Comparison of ENCODE assay signal across 8 cellular contexts in the genomic region with DNA sequence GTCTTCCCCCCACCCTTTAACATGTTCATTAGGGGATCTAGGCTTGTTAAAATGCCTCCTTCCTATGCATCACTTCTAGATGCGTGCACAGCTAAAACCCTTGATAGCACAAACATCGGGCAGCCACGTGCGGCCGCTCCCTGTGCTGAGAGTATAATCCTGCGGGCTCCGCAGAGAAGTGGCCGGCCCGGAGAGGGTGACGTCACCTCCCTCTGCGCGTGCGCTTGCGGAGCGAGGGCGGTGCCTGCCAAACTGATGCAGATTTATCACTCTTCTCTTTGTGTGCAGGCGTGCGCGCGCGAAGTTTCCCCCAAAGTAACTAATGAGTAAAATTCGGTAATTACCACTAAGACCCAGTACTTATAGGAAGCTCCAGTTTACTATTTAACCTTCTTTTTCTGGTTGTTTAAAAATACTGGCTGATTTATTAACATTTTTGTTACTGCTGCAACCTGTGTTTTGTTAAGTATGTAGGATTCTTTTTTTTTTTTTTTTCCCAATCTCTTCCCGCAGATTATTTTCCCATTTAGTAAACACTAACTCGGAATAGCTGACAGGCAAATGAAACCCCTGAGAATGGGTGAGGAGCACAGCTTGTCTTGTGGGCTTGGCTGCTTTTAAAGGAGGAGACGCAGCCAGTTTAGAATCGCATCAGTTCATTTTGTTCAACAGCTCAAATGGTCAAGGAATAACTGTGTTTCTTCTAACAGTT.
DNase-seq lines count a peak whose midpoint lies in the region; ATAC-seq, FAIRE-seq and TF ChIP-seq lines count a peak whose summit lies in the region.

No MANE protein-coding gene starts in this region.

- no peaks in the 10 kb centered on the region for H3K23me2 ChIP-seq in H1 (ENCODE audit: low read depth, low read length)

- H3K4me2 ChIP-seq in H1 (ENCODE audit: insufficient read depth in 1 of 2, low read depth in 2 of 2, low read length in 2 of 2): peak overlapping the region; percentile 39 to 57

- no peak overlapping the region for H2BK15ac ChIP-seq in H1 (ENCODE audit: low read length)

- no peak overlapping the region for H2BK12ac ChIP-seq in H1 (ENCODE audit: low read depth, low read length)

- no peak overlapping the region for H3K14ac ChIP-seq in H1 (ENCODE audit: insufficient read length)

- TF ChIP-seq POLR2A in H1 (IDR thresholded peaks at IDR 0.05; ENCODE audit: control extremely low read depth in 1 of 2, low read depth in 2 of 2, low read length in 2 of 2): peak; percentile 53 to 72

- no peak for TF ChIP-seq EP300 in H1 (IDR thresholded peaks at IDR 0.05; ENCODE audit: borderline replicate concordance in 1 of 2, low read depth in 2 of 2, low read length in 2 of 2)

- peak overlapping the region; percentile 43 to 70 (median 56) for H3K9ac ChIP-seq in H1 (replicated peaks in 1 of 4; ENCODE audit: extremely low read depth in 1 of 4, low read depth in 3 of 4, low read length in 3 of 4)

- ATAC-seq in GM19452 (IDR thresholded peaks at IDR 0.05; ENCODE audit: unreplicated experiment): peak; percentile 87
- ATAC-seq in HG03558 (IDR thresholded peaks at IDR 0.05; ENCODE audit: extremely low read depth, unreplicated experiment): peak; percentile 66
- ATAC-seq in activated CD8-positive, alpha-beta memory T cell treated with anti-CD3 and anti-CD28 coated beads, Interleukin-2, amount 10 ng/mL, durations not matched to agents 7 days and 5 days: peak; percentile 98

- peaks cover 47% of the 10 kb centered on the region for H3K27me3 Mint-ChIP-seq in activated CD8-positive, alpha-beta memory T cell treated with anti-CD3 and anti-CD28 coated beads, Interleukin-2, amount 10 ng/mL, durations not matched to agents 7 days and 5 days

- CTCF ChIA-PET in activated CD8-positive, alpha-beta memory T cell treated with anti-CD3 and anti-CD28 coated beads, Interleukin-2, amount 10 ng/mL, durations not matched to agents 7 days and 5 days (lab: Charles Lee): no interaction called here
- CTCF ChIA-PET in H1 (lab: Charles Lee; ENCODE audit: partially characterized antibody): interaction anchor here (0.7 kb wide), 2 partner anchors 15 to 22 kb away, joined by 3 read pairs; no protein-coding TSS in a partner anchor

- no peak overlapping the region for H3K4me3 Mint-ChIP-seq in activated CD8-positive, alpha-beta memory T cell treated with anti-CD3 and anti-CD28 coated beads, Interleukin-2, amount 10 ng/mL, durations not matched to agents 7 days and 5 days

- no peak overlapping the region for H2BK120ac ChIP-seq in H1 (replicated peaks; ENCODE audit: low read depth, low read length)

- POLR2A ChIA-PET in H1 (lab: Charles Lee; ENCODE audit: partially characterized antibody): no interaction called here

- peaks cover 14 to 52% (median 40%) of the 10 kb centered on the region in 4 experiments for H3K4me1 ChIP-seq in H1 (replicated peaks in 1 of 4; ENCODE audit: control insufficient read depth in 3 of 4, insufficient read depth in 4 of 4, low read length in 3 of 4)

- peaks cover 3 to 4% of the 10 kb centered on the region in 2 experiments for H4K20me1 ChIP-seq in H1 (replicated peaks in 1 of 2; ENCODE audit: control insufficient read depth in 1 of 2, insufficient read depth in 2 of 2, low read length in 2 of 2)

- H3K27ac ChIP-seq in H1 (ENCODE audit: low read depth, low read length): peak overlapping the region; percentile 47; the same call in 1 of the 2 replicates

- no peak overlapping the region for H3K27ac Mint-ChIP-seq in activated CD8-positive, alpha-beta memory T cell treated with anti-CD3 and anti-CD28 coated beads, Interleukin-2, amount 10 ng/mL, durations not matched to agents 7 days and 5 days

- H3K9me3 Mint-ChIP-seq in activated CD8-positive, alpha-beta memory T cell treated with anti-CD3 and anti-CD28 coated beads, Interleukin-2, amount 10 ng/mL, durations not matched to agents 7 days and 5 days (ENCODE audit: low read depth): no peaks in the 10 kb centered on the region

- H3K79me1 ChIP-seq in H1 (ENCODE audit: low read depth, low read length): peaks cover 14% of the 10 kb centered on the region

- 11% methylated on average over 26 of the region's 26 CpGs; no CpG with 5 or more reads in 1 of the 2 experiments for WGBS in H1 (ENCODE audit: extremely low coverage in 1 of 2, insufficient coverage in 1 of 2, insufficient read length in 1 of 2, insufficient replicate concordance in 2 of 2, low coverage in 1 of 2, low lambda C conversion rate in 2 of 2, missing lambda C conversion rate in 1 of 2), 2 experiments

- H3K4me3 ChIP-seq in H1 (ENCODE audit: extremely low read depth in 1 of 4, insufficient read depth in 2 of 4, low read depth in 3 of 4, low read length in 4 of 4): peak overlapping the region in 2 of 4 experiments; percentile 20 to 49; a peak in 4 of 8 replicates

- H3K9me3 ChIP-seq in H1 (ENCODE audit: insufficient read depth in 2 of 2, low read depth in 1 of 2, low read length in 1 of 2): no peaks in the 10 kb centered on the region

- H4K8ac ChIP-seq in H1 (ENCODE audit: extremely low read depth, insufficient read depth, low read length): no peak overlapping the region

- no peak overlapping the region for H2AFZ ChIP-seq in H1 (ENCODE audit: low read length)

- peaks cover 6% of the 10 kb centered on the region for H3K4me1 Mint-ChIP-seq in activated CD8-positive, alpha-beta memory T cell treated with anti-CD3 and anti-CD28 coated beads, Interleukin-2, amount 10 ng/mL, durations not matched to agents 7 days and 5 days

- H3K79me2 ChIP-seq in H1 (ENCODE audit: control insufficient read depth in 1 of 2, insufficient read depth in 2 of 2, low read length in 2 of 2): peaks cover 8 to 97% of the 10 kb centered on the region in 2 experiments; a peak in 3 of 4 replicates

- no peaks in the 10 kb centered on the region for H3K36me3 ChIP-seq in H1 (ENCODE audit: control insufficient read depth in 2 of 4, insufficient read depth in 4 of 4, low read length in 3 of 4)

- H3K36me3 Mint-ChIP-seq in activated CD8-positive, alpha-beta memory T cell treated with anti-CD3 and anti-CD28 coated beads, Interleukin-2, amount 10 ng/mL, durations not matched to agents 7 days and 5 days: no peaks in the 10 kb centered on the region

- no peak for TF ChIP-seq RAD21 in H1 (IDR thresholded peaks at IDR 0.05 in 1 of 2, conservative IDR thresholded peaks at IDR 0.05 in 1 of 2; ENCODE audit: low read depth in 2 of 2, low read length in 2 of 2)

- no peak overlapping the region for H2BK5ac ChIP-seq in H1 (ENCODE audit: low read depth, low read length)

- no peak overlapping the region for H4K91ac ChIP-seq in H1 (replicated peaks; ENCODE audit: insufficient read length, low read length)

- TF ChIP-seq CTCF in H1 (IDR thresholded peaks at IDR 0.05; ENCODE audit: control extremely low read depth in 1 of 3, insufficient read depth in 1 of 3, low read depth in 1 of 3, low read length in 3 of 3): no peak

- H3K23ac ChIP-seq in H1 (ENCODE audit: insufficient read length): no peak overlapping the region

- no peak overlapping the region for H2AK5ac ChIP-seq in H1 (ENCODE audit: low read depth, low read length)

- no peak for FAIRE-seq in H1 (lab: Jason Lieb, UNC)

- H3K4ac ChIP-seq in H1 (replicated peaks; ENCODE audit: insufficient read length, low read depth, low read length): no peak overlapping the region

- H4K5ac ChIP-seq in H1 (ENCODE audit: insufficient read length, low read depth, low read length): no peak overlapping the region

- H2BK20ac ChIP-seq in H1 (ENCODE audit: low read length): no peak overlapping the region

- no peak overlapping the region; the same call in 1 of the 2 replicates for H3K18ac ChIP-seq in H1 (ENCODE audit: extremely low read depth, low read length)

- no peaks in the 10 kb centered on the region for H3K27me3 ChIP-seq in H1 (replicated peaks in 1 of 4; ENCODE audit: control insufficient read depth in 3 of 4, extremely low read depth in 1 of 4, insufficient read depth in 3 of 4, low read length in 3 of 4)

- peak; percentile 67 for DNase-seq in CMK (ENCODE audit: low read depth)
- peak; percentile 100 for DNase-seq in NCI-H748 (lab: John Stamatoyannopoulos, UW; ENCODE audit: unreplicated experiment)
- peak; percentile 80 for DNase-seq in activated CD8-positive, alpha-beta memory T cell treated with anti-CD3 and anti-CD28 coated beads, Interleukin-2, amount 10 ng/mL, durations not matched to agents 7 days and 5 days
- peak; percentile 78 to 93 for DNase-seq in H1 (ENCODE audit: low read depth in 1 of 2, low spot score in 2 of 2)
- peak; percentile 90 for DNase-seq in midbrain (lab: John Stamatoyannopoulos, UW)
- peak; percentile 22 to 36 for DNase-seq in stimulated activated CD8-positive, alpha-beta memory T cell treated with anti-CD3 and anti-CD28 coated beads, Interleukin-4, amount 100 ng/mL, for 1 hour (ENCODE audit: low read depth in 2 of 2, low spot score in 1 of 2)

- no peak overlapping the region for H3K56ac ChIP-seq in H1 (replicated peaks; ENCODE audit: insufficient read length, low read depth, low read length)

TF ChIP-seq in H1, 55 proteins besides CTCF, POLR2A, EP300 and RAD21 (continues in another document):
- TF ChIP-seq PHF8 (conservative IDR thresholded peaks at IDR 0.05; ENCODE audit: low read depth, low read length): no peak
- TF ChIP-seq YY1 (IDR thresholded peaks at IDR 0.05; ENCODE audit: low read depth, low read length): no peak
- TF ChIP-seq, protein P1, sequence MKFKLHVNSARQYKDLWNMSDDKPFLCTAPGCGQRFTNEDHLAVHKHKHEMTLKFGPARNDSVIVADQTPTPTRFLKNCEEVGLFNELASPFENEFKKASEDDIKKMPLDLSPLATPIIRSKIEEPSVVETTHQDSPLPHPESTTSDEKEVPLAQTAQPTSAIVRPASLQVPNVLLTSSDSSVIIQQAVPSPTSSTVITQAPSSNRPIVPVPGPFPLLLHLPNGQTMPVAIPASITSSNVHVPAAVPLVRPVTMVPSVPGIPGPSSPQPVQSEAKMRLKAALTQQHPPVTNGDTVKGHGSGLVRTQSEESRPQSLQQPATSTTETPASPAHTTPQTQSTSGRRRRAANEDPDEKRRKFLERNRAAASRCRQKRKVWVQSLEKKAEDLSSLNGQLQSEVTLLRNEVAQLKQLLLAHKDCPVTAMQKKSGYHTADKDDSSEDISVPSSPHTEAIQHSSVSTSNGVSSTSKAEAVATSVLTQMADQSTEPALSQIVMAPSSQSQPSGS (IDR thresholded peaks at IDR 0.05; ENCODE audit: low read length): peak; percentile 99
- peak; percentile 83 for TF ChIP-seq NRF1 (IDR thresholded peaks at IDR 0.05; ENCODE audit: low read depth, low read length)
- TF ChIP-seq, protein P2, sequence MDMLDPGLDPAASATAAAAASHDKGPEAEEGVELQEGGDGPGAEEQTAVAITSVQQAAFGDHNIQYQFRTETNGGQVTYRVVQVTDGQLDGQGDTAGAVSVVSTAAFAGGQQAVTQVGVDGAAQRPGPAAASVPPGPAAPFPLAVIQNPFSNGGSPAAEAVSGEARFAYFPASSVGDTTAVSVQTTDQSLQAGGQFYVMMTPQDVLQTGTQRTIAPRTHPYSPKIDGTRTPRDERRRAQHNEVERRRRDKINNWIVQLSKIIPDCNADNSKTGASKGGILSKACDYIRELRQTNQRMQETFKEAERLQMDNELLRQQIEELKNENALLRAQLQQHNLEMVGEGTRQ (IDR thresholded peaks at IDR 0.05; ENCODE audit: low read length): peak; percentile 45; the same call in 1 of the 2 replicates
- no peak for TF ChIP-seq SAP30 (IDR thresholded peaks at IDR 0.05; ENCODE audit: insufficient read depth, insufficient replicate concordance, low read length)
- TF ChIP-seq POU5F1 (IDR thresholded peaks at IDR 0.05; ENCODE audit: low read depth, low read length): no peak

Comparison
In these comparisons a context has a peak if more than half of its experiments do, and no peak if none do; other contexts are left out.
1. DNase-seq: peak in every context shown above with its lines; median percentile 100 in NCI-H748; 90 in midbrain; 86 in H1; 80 in activated CD8-positive, alpha-beta memory T cell treated with anti-CD3 and anti-CD28 coated beads, Interleukin-2, amount 10 ng/mL, durations not matched to agents 7 days and 5 days; 67 in CMK; 29 in stimulated activated CD8-positive, alpha-beta memory T cell treated with anti-CD3 and anti-CD28 coated beads, Interleukin-4, amount 100 ng/mL, for 1 hour.